30 cellular contexts compared by ENCODE assay signal in genomic region chr2:45907592-45907991, GRCh38.
"Had no signal": no experiment of that assay in that cellular context is flagged by ENCODE, and none has a peak within 500 bp of the region (broad histone marks: within the 10 kb centered on the region; RNA-seq: fewer than 3 reads in every experiment).

No MANE protein-coding gene starts in this region.

- H3K4me3 ChIP-seq: body of pancreas, cardiac muscle cell, coronary artery, heart right ventricle, lung, mucosa of descending colon, ovary, sigmoid colon, stomach, suprapubic skin, tibial artery, upper lobe of right lung had no signal

- H3K27me3 ChIP-seq: body of pancreas, cardiac muscle cell, heart right ventricle, neutrophil, ovary, sigmoid colon, stomach, suprapubic skin, tibial artery, upper lobe of right lung had no signal

- ATAC-seq: body of pancreas; effector memory CD8-positive, alpha-beta T cell; left lobe of liver; mucosa of descending colon; stimulated activated memory B cell treated with anti-CD40 and anti-IgM and Interleukin-4, amounts not matched to agents 10 μg/mL and 1 μg/mL and 100 μg/mL, for 72 hours; T-helper 17 cell; upper lobe of right lung had no signal

- H3K27ac Mint-ChIP-seq: activated naive CD8-positive, alpha-beta T cell; effector memory CD8-positive, alpha-beta T cell; nephron; progenitor cell of endocrine pancreas; stimulated activated memory B cell treated with anti-CD40 and anti-IgM and Interleukin-4, amounts not matched to agents 10 μg/mL and 1 μg/mL and 100 μg/mL, for 72 hours had no signal

- H3K27ac ChIP-seq: body of pancreas, cardiac muscle cell, coronary artery, heart right ventricle, neutrophil, ovary, sigmoid colon, stomach, suprapubic skin, tibial artery, upper lobe of right lung had no signal

- H3K27me3 Mint-ChIP-seq: activated naive CD8-positive, alpha-beta T cell; effector memory CD8-positive, alpha-beta T cell; stimulated activated memory B cell treated with anti-CD40 and anti-IgM and Interleukin-4, amounts not matched to agents 10 μg/mL and 1 μg/mL and 100 μg/mL, for 72 hours; T-helper 17 cell had no signal

- H3K9me3 Mint-ChIP-seq: effector memory CD8-positive, alpha-beta T cell; nephron; stimulated activated memory B cell treated with anti-CD40 and anti-IgM and Interleukin-4, amounts not matched to agents 10 μg/mL and 1 μg/mL and 100 μg/mL, for 72 hours had no signal

- DNase-seq: activated CD4-positive, alpha-beta T cell treated with anti-CD3 and anti-CD28 coated beads for 4 hours; activated CD4-positive, alpha-beta T cell treated with anti-CD3 and anti-CD28 coated beads, Interleukin-2, amount 50 U/mL, for 4 hours; activated CD8-positive, alpha-beta memory T cell treated with anti-CD3 and anti-CD28 coated beads for 24 hours; activated effector memory CD4-positive, alpha-beta T cell treated with Interleukin-2 at 50 U/mL for 16 hours; activated naive CD4-positive, alpha-beta T cell treated with Interleukin-2 at 50 U/mL for 16 hours; anterior cingulate cortex; body of pancreas; effector memory CD8-positive, alpha-beta T cell; heart right ventricle; mucosa of descending colon; ovary; sigmoid colon; small intestine; stimulated activated CD4-positive, alpha-beta T cell treated with anti-CD3 and anti-CD28 coated beads, Interleukin-1b, Interleukin-23, amount 100 ng/mL, for 48 hours; stimulated activated CD4-positive, alpha-beta T cell treated with anti-CD3 and anti-CD28 coated beads, Interleukin-4, amount 100 ng/mL, for 4 hours; stimulated activated CD8-positive, alpha-beta memory T cell treated with anti-CD3 and anti-CD28 coated beads, Interleukin-4, amount 100 ng/mL, for 48 hours; stomach; T-helper 17 cell; tibial artery; upper lobe of right lung had no signal

- H3K36me3 Mint-ChIP-seq: stimulated activated memory B cell treated with anti-CD40 and anti-IgM and Interleukin-4, amounts not matched to agents 10 μg/mL and 1 μg/mL and 100 μg/mL, for 72 hours had no signal

- H3K36me3 ChIP-seq: cardiac muscle cell, heart right ventricle, neutrophil, ovary, sigmoid colon, stomach, suprapubic skin, tibial artery, upper lobe of right lung had no signal

- H3K9me3 ChIP-seq: body of pancreas, heart right ventricle, mucosa of descending colon, neutrophil, ovary, sigmoid colon, stomach, suprapubic skin, tibial artery, upper lobe of right lung had no signal

- H3K4me3 Mint-ChIP-seq: activated naive CD8-positive, alpha-beta T cell; effector memory CD8-positive, alpha-beta T cell; nephron; stimulated activated memory B cell treated with anti-CD40 and anti-IgM and Interleukin-4, amounts not matched to agents 10 μg/mL and 1 μg/mL and 100 μg/mL, for 72 hours; T-helper 17 cell had no signal
